ENCODE assay signal across 21 cellular contexts in genomic region chr12:110649341-110649847, GRCh38. TPM values are rescaled to one million over a fixed set of nuclear protein-coding genes. Genes with fewer than 3 reads are reported as not detected.
DNase-seq lines count a peak whose midpoint lies in the region; ATAC-seq and TF ChIP-seq lines count a peak whose summit lies in the region.
"Had no signal": no experiment of that assay in that cellular context is flagged by ENCODE, and none has a peak within 500 bp of the region (broad histone marks: within the 10 kb centered on the region; RNA-seq: fewer than 3 reads in every experiment).

No MANE protein-coding gene starts in this region.

- peak overlapping the region in 4 of 7 donors; percentile 1 to 67 (median 41) for H3K27ac Mint-ChIP-seq in CD14-positive monocyte
- peak overlapping the region; percentile 65 for H3K27ac Mint-ChIP-seq in neural progenitor cell
- H3K27ac Mint-ChIP-seq in naive thymus-derived CD4-positive, alpha-beta T cell, result peak overlapping the region in 4 of 9 donors; percentile 65 to 88 (median 88)
- H3K27ac Mint-ChIP-seq: activated CD8-positive, alpha-beta memory T cell treated with anti-CD3 and anti-CD28 coated beads, Interleukin-2, amount 10 ng/mL, durations not matched to agents 7 days and 5 days; natural killer cell had no signal

- H3K4me3 ChIP-seq in NB4 (ENCODE audit: low read depth, low read length) (no peak overlapping the region), neural progenitor cell (no peak overlapping the region), lower lobe of right lung (no peak overlapping the region)
- H3K4me3 ChIP-seq in naive thymus-derived CD4-positive, alpha-beta T cell (ENCODE audit: low read length), result no peak overlapping the region
- H3K4me3 ChIP-seq: dorsolateral prefrontal cortex, GM23248, hepatocyte, tibial artery had no signal

- no peak for TF ChIP-seq POLR2A in NB4 (IDR thresholded peaks at IDR 0.05; ENCODE audit: extremely low read depth, insufficient read length)

- H3K27me3 ChIP-seq in neural progenitor cell (no peaks in the 10 kb centered on the region), lower lobe of right lung (ENCODE audit: low read depth) (no peaks in the 10 kb centered on the region)
- H3K27me3 ChIP-seq in naive thymus-derived CD4-positive, alpha-beta T cell (ENCODE audit: control insufficient read depth in 2 of 2, insufficient read depth in 2 of 2, low read length in 2 of 2), result no peaks in the 10 kb centered on the region
- H3K27me3 ChIP-seq: brain microvascular endothelial cell, dorsolateral prefrontal cortex, hepatocyte, tibial artery had no signal

- POLR2A ChIA-PET in naive thymus-derived CD4-positive, alpha-beta T cell (lab: Charles Lee), result interaction anchor here (0.7 to 1.7 kb wide), 2 partner anchors 36 to 92 kb away, joined by 3 to 7 read pairs; partner anchors contain the start of gene TCTN1

- no peaks in the 10 kb centered on the region for H4K20me1 ChIP-seq in neural progenitor cell (ENCODE audit: low read depth)

- H3K27me3 Mint-ChIP-seq in CD14-positive monocyte (ENCODE audit: low read depth in 3 of 3) (no peaks in the 10 kb centered on the region), neural progenitor cell (ENCODE audit: insufficient read depth, low read depth) (peaks cover 7% of the 10 kb centered on the region)
- H3K27me3 Mint-ChIP-seq in naive thymus-derived CD4-positive, alpha-beta T cell, result no peaks in the 10 kb centered on the region
- H3K27me3 Mint-ChIP-seq: activated CD8-positive, alpha-beta memory T cell treated with anti-CD3 and anti-CD28 coated beads, Interleukin-2, amount 10 ng/mL, durations not matched to agents 7 days and 5 days had no signal

- ATAC-seq in lower lobe of right lung (no peak), GM18502 (IDR thresholded peaks at IDR 0.05; ENCODE audit: poor library complexity, unreplicated experiment) (no peak), HG03025 (IDR thresholded peaks at IDR 0.05; ENCODE audit: low FRiP score, unreplicated experiment) (no peak)
- no peak for ATAC-seq in naive thymus-derived CD4-positive, alpha-beta T cell
- ATAC-seq: activated CD8-positive, alpha-beta memory T cell treated with anti-CD3 and anti-CD28 coated beads, Interleukin-2, amount 10 ng/mL, durations not matched to agents 7 days and 5 days; left lobe of liver; natural killer cell; right cardiac atrium had no signal

- no peaks in the 10 kb centered on the region for H3K4me1 ChIP-seq in neural progenitor cell
- no peaks in the 10 kb centered on the region for H3K4me1 ChIP-seq in lower lobe of right lung
- peaks cover 0 to 16% of the 10 kb centered on the region in 2 donors for H3K4me1 ChIP-seq in naive thymus-derived CD4-positive, alpha-beta T cell (ENCODE audit: control insufficient read depth in 2 of 2, insufficient read depth in 2 of 2, low read length in 2 of 2)
- H3K4me1 ChIP-seq: tibial artery had no signal

- intact Hi-C loops in CD14-positive monocyte (cut with micrococcal nuclease), result loop anchor here in 1 of 2 donors (5.0 kb wide), 2 partner anchors 38 to 42 kb away; partner anchors contain the start of gene HVCN1
- intact Hi-C loops in lower lobe of right lung (cut with DNase I), result no loop called here
- intact Hi-C loops in naive thymus-derived CD4-positive, alpha-beta T cell (cut with micrococcal nuclease), result loop anchor here in 1 of 2 donors (5.0 kb wide), 1 partner anchor 38 kb away; the partner anchor contains the start of gene HVCN1

- CTCF ChIA-PET in naive thymus-derived CD4-positive, alpha-beta T cell (lab: Charles Lee), result interaction anchor here (1.1 kb wide), 1 partner anchor 33 kb away, joined by 3 read pairs; no protein-coding TSS in a partner anchor

- no peaks in the 10 kb centered on the region for H3K9me3 Mint-ChIP-seq in CD14-positive monocyte
- no peaks in the 10 kb centered on the region for H3K9me3 Mint-ChIP-seq in neural progenitor cell
- H3K9me3 Mint-ChIP-seq in naive thymus-derived CD4-positive, alpha-beta T cell, result no peaks in the 10 kb centered on the region
- H3K9me3 Mint-ChIP-seq: natural killer cell had no signal

- H3K36me3 Mint-ChIP-seq in CD14-positive monocyte (peaks cover 87 to 98% of the 10 kb centered on the region in 2 donors), neural progenitor cell (peaks cover 18% of the 10 kb centered on the region)
- peaks cover 11 to 46% (median 26%) of the 10 kb centered on the region in 5 donors for H3K36me3 Mint-ChIP-seq in naive thymus-derived CD4-positive, alpha-beta T cell
- H3K36me3 Mint-ChIP-seq: natural killer cell had no signal

- H3K27ac ChIP-seq in caudate nucleus (ENCODE audit: low read depth, low read length), result peak overlapping the region; percentile 54
- H3K27ac ChIP-seq in neural progenitor cell, result no peak overlapping the region
- no peak overlapping the region for H3K27ac ChIP-seq in lower lobe of right lung
- H3K27ac ChIP-seq in naive thymus-derived CD4-positive, alpha-beta T cell (ENCODE audit: low read depth, low read length), result no peak overlapping the region
- H3K27ac ChIP-seq: brain microvascular endothelial cell, GM23248, hepatocyte, tibial artery had no signal

- H3F3A ChIP-seq in neural progenitor cell (ENCODE audit: low read depth), result no peaks in the 10 kb centered on the region

- no peak overlapping the region for H3K4me2 ChIP-seq in neural progenitor cell
- H3K4me2 ChIP-seq: hepatocyte had no signal

- H3K4me3 Mint-ChIP-seq in CD14-positive monocyte (no peak overlapping the region), neural progenitor cell (no peak overlapping the region)
- no peak overlapping the region for H3K4me3 Mint-ChIP-seq in naive thymus-derived CD4-positive, alpha-beta T cell
- H3K4me3 Mint-ChIP-seq: activated CD8-positive, alpha-beta memory T cell treated with anti-CD3 and anti-CD28 coated beads, Interleukin-2, amount 10 ng/mL, durations not matched to agents 7 days and 5 days; natural killer cell had no signal

- TF ChIP-seq CTCF in CD14-positive monocyte (IDR thresholded peaks at IDR 0.05), result no peak
- TF ChIP-seq CTCF in NB4 (IDR thresholded peaks at IDR 0.05; ENCODE audit: low read depth, low read length), result no peak
- TF ChIP-seq CTCF in neural progenitor cell (IDR thresholded peaks at IDR 0.05), result no peak
- TF ChIP-seq CTCF in lower lobe of right lung (IDR thresholded peaks at IDR 0.05), result no peak

- H3K79me2 ChIP-seq in neural progenitor cell (ENCODE audit: low read depth), result no peaks in the 10 kb centered on the region
- H3K79me2 ChIP-seq: hepatocyte had no signal

- H3K4me1 Mint-ChIP-seq in CD14-positive monocyte, result peaks cover 23% of the 10 kb centered on the region
- H3K4me1 Mint-ChIP-seq in neural progenitor cell, result peaks cover 19% of the 10 kb centered on the region
- peaks cover 11 to 50% (median 33%) of the 10 kb centered on the region in 7 donors for H3K4me1 Mint-ChIP-seq in naive thymus-derived CD4-positive, alpha-beta T cell

- H3K9me3 ChIP-seq in neural progenitor cell (ENCODE audit: low read depth) (no peaks in the 10 kb centered on the region), lower lobe of right lung (no peaks in the 10 kb centered on the region)
- H3K9me3 ChIP-seq in naive thymus-derived CD4-positive, alpha-beta T cell (ENCODE audit: control insufficient read depth in 2 of 3, low read length in 3 of 3), result no peaks in the 10 kb centered on the region
- H3K9me3 ChIP-seq: tibial artery had no signal

- H3K9ac ChIP-seq in neural progenitor cell, result no peak overlapping the region
- H3K9ac ChIP-seq: GM23248 had no signal

- H3K36me3 ChIP-seq in neural progenitor cell (no peaks in the 10 kb centered on the region), lower lobe of right lung (peaks cover 58% of the 10 kb centered on the region)
- H3K36me3 ChIP-seq in naive thymus-derived CD4-positive, alpha-beta T cell (ENCODE audit: control insufficient read depth in 2 of 3, insufficient read depth in 3 of 3, low read length in 3 of 3), result peaks cover 0 to 27% (median 0%) of the 10 kb centered on the region in 3 experiments
- H3K36me3 ChIP-seq: brain microvascular endothelial cell had no signal

- no peak overlapping the region for H2AFZ ChIP-seq in neural progenitor cell (replicated peaks)
- H2AFZ ChIP-seq: GM23248, hepatocyte had no signal

- no peak for DNase-seq in CD14-positive monocyte (ENCODE audit: low spot score)
- peak; percentile 62 for DNase-seq in NB4 (ENCODE audit: low read depth)
- peak in 40 of 61 donors; percentile 9 to 82 (median 40) for DNase-seq in caudate nucleus (lab: John Stamatoyannopoulos, UW)
- DNase-seq in neural progenitor cell (ENCODE audit: low spot score), result peak; percentile 9
- no peak for DNase-seq in lower lobe of right lung
- no peak for DNase-seq in naive thymus-derived CD4-positive, alpha-beta T cell
- DNase-seq: activated CD4-positive, CD25-positive, alpha-beta regulatory T cell; activated CD8-positive, alpha-beta memory T cell treated with anti-CD3 and anti-CD28 coated beads, Interleukin-2, amount 10 ng/mL, durations not matched to agents 7 days and 5 days; activated gamma-delta T cell treated with Interleukin-2 at 50 U/mL for 16 hours; brain microvascular endothelial cell; GM23248; natural killer cell; right cardiac atrium; stimulated activated CD8-positive, alpha-beta memory T cell treated with anti-CD3 and anti-CD28 coated beads, Interleukin-4, amount 100 ng/mL, for 48 hours; T-helper 1 cell had no signal

RNA-seq across cellular contexts. Expression of gene TCTN1, which starts 35.5 kb away (rescaled TPM):
- polyA plus RNA-seq in CD14-positive monocyte, result 1 to 10 TPM; 4.5 to 6.1 TPM
- total RNA-seq in neural progenitor cell (ENCODE audit: low replicate concordance) (42.7 and 48.6 TPM in 2 replicates), lower lobe of right lung (40.1 TPM)
- total RNA-seq in naive thymus-derived CD4-positive, alpha-beta T cell, result 10 to 100 TPM in 3 of 5 experiments, 1 to 10 TPM in 2; 5.2 to 13.0 (median 10.2) TPM
- polyA plus RNA-seq in naive thymus-derived CD4-positive, alpha-beta T cell, result 1 to 10 TPM; 4.2 to 8.8 TPM

RNA-seq across cellular contexts. Expression of gene HVCN1, which starts 39.5 kb away (rescaled TPM):
- polyA plus RNA-seq in CD14-positive monocyte, result 100 to 1,000 TPM; 121 to 167 TPM
- 12.0 and 16.4 TPM in 2 replicates for total RNA-seq in neural progenitor cell (ENCODE audit: low replicate concordance)
- total RNA-seq in lower lobe of right lung, result 29.2 TPM
- 10 to 100 TPM in 4 of 5 experiments, 1 to 10 TPM in 1; 6.4 to 24.8 (median 11.7) TPM for total RNA-seq in naive thymus-derived CD4-positive, alpha-beta T cell
- polyA plus RNA-seq in naive thymus-derived CD4-positive, alpha-beta T cell, result 10 to 100 TPM; 15.2 to 25.3 TPM

Comparison
In these comparisons a context has a peak if more than half of its experiments do, and no peak if none do; other contexts are left out.
1. DNase-seq: peak in NB4 (single experiment), caudate nucleus (40 of 61) and neural progenitor cell (single experiment); none in CD14-positive monocyte (single experiment), lower lobe of right lung (single experiment) and naive thymus-derived CD4-positive, alpha-beta T cell (0 of 9).